In genomic region chrX:16113978-16114554, GRCh38 we compare ENCODE assay signal across 21 cellular contexts. TPM values are rescaled to one million over a fixed set of nuclear protein-coding genes. Genes with fewer than 3 reads are reported as not detected.
DNase-seq lines count a peak whose midpoint lies in the region; ATAC-seq and TF ChIP-seq lines count a peak whose summit lies in the region.
"Had no signal": no experiment of that assay in that cellular context is flagged by ENCODE, and none has a peak within 500 bp of the region (broad histone marks: within the 10 kb centered on the region; RNA-seq: fewer than 3 reads in every experiment).

No MANE protein-coding gene starts in this region.

- no peaks in the 10 kb centered on the region for H3K9me3 ChIP-seq in testis
- H3K9me3 ChIP-seq: ascending aorta, esophagus muscularis mucosa had no signal

- in situ Hi-C loops in KBM-7 (cut with MboI; ENCODE audit: low pct_unique_long_range_greater_than_20kb, low sequenced_read_pairs) = no loop called here

- H3K27ac ChIP-seq in testis = no peak overlapping the region
- H3K27ac ChIP-seq: ascending aorta, KMS-11 had no signal

- intact Hi-C loops in testis (cut with DNase I; ENCODE audit: low total_unique reads) = no loop called here

- ATAC-seq in HG02852 (IDR thresholded peaks at IDR 0.05; ENCODE audit: unreplicated experiment) (no peak), GM19035 (IDR thresholded peaks at IDR 0.05; ENCODE audit: unreplicated experiment) (no peak)

- 58 to 75% methylated on average over 1 of the region's 1 CpG for WGBS in testis, 2 donors

- H3K4me3 ChIP-seq in AG10803 (ENCODE audit: low read length) (no peak overlapping the region), testis (no peak overlapping the region)
- H3K4me3 ChIP-seq: ascending aorta, esophagus muscularis mucosa had no signal

- TF ChIP-seq POLR2A in testis (IDR thresholded peaks at IDR 0.05) = no peak

- DNase-seq in AG10803 (ENCODE audit: low read depth) = peak; percentile 36
- peak; percentile 34 for DNase-seq in KBM-7
- peak; percentile 63 for DNase-seq in SKM-1 treated with dmso at 0.1 percent for 144 hours (lab: John Stamatoyannopoulos, UW; ENCODE audit: unreplicated experiment)
- peak; percentile 30 for DNase-seq in fibroblast of peridontal ligament (ENCODE audit: extremely low read depth)
- no peak for DNase-seq in activated CD4-positive, alpha-beta T cell treated with anti-CD3 and anti-CD28 coated beads for 4 hours
- no peak for DNase-seq in testis
- DNase-seq: ACHN; activated CD8-positive, alpha-beta memory T cell treated with anti-CD3 and anti-CD28 coated beads for 24 hours; activated effector memory CD4-positive, alpha-beta T cell treated with anti-CD3 and anti-CD28 coated beads, Interleukin-2, amount 50 U/mL, for 16 hours; mesendoderm; NCI-H2029; NCI-H526 treated with DMSO at 0.1 percent for 48 hours; stimulated activated naive CD4-positive, alpha-beta T cell had no signal

- TF ChIP-seq CTCF in AG10803 (conservative IDR thresholded peaks at IDR 0.05; ENCODE audit: low read length) (no peak), testis (IDR thresholded peaks at IDR 0.05) (no peak)

- no peaks in the 10 kb centered on the region for H3K27me3 ChIP-seq in testis
- H3K27me3 ChIP-seq: ascending aorta had no signal

- no peaks in the 10 kb centered on the region for H3K4me1 ChIP-seq in testis
- H3K4me1 ChIP-seq: ascending aorta had no signal

- H3K36me3 ChIP-seq in testis (ENCODE audit: low read depth, missing control alignments) = no peaks in the 10 kb centered on the region
- H3K36me3 ChIP-seq: ascending aorta, esophagus muscularis mucosa had no signal

RNA-seq across cellular contexts. Expression of gene GRPR, which starts 9.3 kb away (rescaled TPM):
- total RNA-seq in testis = under 1 TPM in 1 of 2 donors, not detected in 1; 0.12 TPM
- polyA plus RNA-seq in testis (ENCODE audit: insufficient read depth, low read depth, low replicate concordance) = 0.21 TPM
- total RNA-seq: ureter had no signal

RNA-seq across cellular contexts. Expression of gene MAGEB17, which starts 53.2 kb away (rescaled TPM):
- 1 to 10 TPM; 2.0 to 4.1 TPM for total RNA-seq in testis
- 3.7 TPM for polyA plus RNA-seq in testis (ENCODE audit: insufficient read depth, low read depth, low replicate concordance)
- total RNA-seq: ascending aorta, dermis microvascular lymphatic vessel endothelial cell, skeletal muscle tissue, ureter had no signal

Comparison
In these comparisons a context has a peak if more than half of its experiments do, and no peak if none do; other contexts are left out.
1. DNase-seq: peak in AG10803 (single experiment), KBM-7 (single experiment), SKM-1 treated with dmso at 0.1 percent for 144 hours (single experiment) and fibroblast of peridontal ligament (single experiment); none in activated CD4-positive, alpha-beta T cell treated with anti-CD3 and anti-CD28 coated beads for 4 hours (0 of 2) and testis (single experiment).